17 cellular contexts compared by ENCODE assay signal in genomic region chr1:65319754-65320153, GRCh38. TPM values are rescaled to one million over a fixed set of nuclear protein-coding genes. Genes with fewer than 3 reads are reported as not detected.
A peak's percentile ranks its signal among the peaks of the same experiment; 100 is the strongest.
DNase-seq lines count a peak whose midpoint lies in the region; TF ChIP-seq lines count a peak whose summit lies in the region.
"Had no signal": no experiment of that assay in that cellular context is flagged by ENCODE, and none has a peak within 500 bp of the region (broad histone marks: within the 10 kb centered on the region; RNA-seq: fewer than 3 reads in every experiment).

No MANE protein-coding gene starts in this region.

- BruUV-seq in mammary epithelial cell (replicated peaks; lab: Mats Ljungman, UMichigan), result no TSS peak

- H3K27me3 Mint-ChIP-seq in glutamatergic neuron (ENCODE audit: unreplicated experiment), result peaks cover 6% of the 10 kb centered on the region
- H3K27me3 Mint-ChIP-seq: CD4-positive, CD25-positive, alpha-beta regulatory T cell had no signal

- H3K27ac Mint-ChIP-seq in glutamatergic neuron (ENCODE audit: unreplicated experiment), result peak overlapping the region; percentile 19
- H3K27ac Mint-ChIP-seq: CD4-positive, CD25-positive, alpha-beta regulatory T cell; CD8-positive, alpha-beta memory T cell; IgD-negative memory B cell had no signal

- no peak overlapping the region for H2AFZ ChIP-seq in mammary epithelial cell (ENCODE audit: low read depth, low read length)
- H2AFZ ChIP-seq: GM23248 had no signal

- peaks cover 10% of the 10 kb centered on the region for H3K36me3 Mint-ChIP-seq in glutamatergic neuron (ENCODE audit: unreplicated experiment)
- H3K36me3 Mint-ChIP-seq: CD4-positive, CD25-positive, alpha-beta regulatory T cell had no signal

- TF ChIP-seq CTCF in dorsolateral prefrontal cortex (IDR thresholded peaks at IDR 0.05 in 54 of 56, conservative IDR thresholded peaks at IDR 0.05 in 2 of 56; ENCODE audit: low read depth in 1 of 56, partially characterized antibody in 56 of 56) (no peak), glutamatergic neuron (IDR thresholded peaks at IDR 0.05; ENCODE audit: partially characterized antibody, unreplicated experiment) (no peak), ascending aorta (IDR thresholded peaks at IDR 0.05) (no peak), mammary epithelial cell (conservative IDR thresholded peaks at IDR 0.05 in 1 of 2, IDR thresholded peaks at IDR 0.05 in 1 of 2; ENCODE audit: extremely low read depth in 1 of 2, insufficient read depth in 1 of 2, low read depth in 1 of 2, low read length in 2 of 2) (no peak), RWPE1 (conservative IDR thresholded peaks at IDR 0.05; ENCODE audit: low read depth) (no peak)

- no peaks in the 10 kb centered on the region for H3K36me3 ChIP-seq in ascending aorta
- H3K36me3 ChIP-seq in mammary epithelial cell (ENCODE audit: insufficient read depth, low read length), result no peaks in the 10 kb centered on the region
- H3K36me3 ChIP-seq: BE2C had no signal

- no peak overlapping the region for H3K4me2 ChIP-seq in mammary epithelial cell (ENCODE audit: insufficient read depth, low read depth, low read length)

- in situ Hi-C loops in mammary epithelial cell (cut with MboI; ENCODE audit: low sequenced_read_pairs in 2 of 2), result no loop called here

- H3K9me3 ChIP-seq in ascending aorta, result peaks cover 0 to 4% of the 10 kb centered on the region in 2 donors
- no peaks in the 10 kb centered on the region for H3K9me3 ChIP-seq in mammary epithelial cell (replicated peaks; ENCODE audit: insufficient read depth, low read length)
- H3K9me3 ChIP-seq: BE2C had no signal

- peak overlapping the region in 1 of 59 donors; percentile 13 for H3K4me3 ChIP-seq in dorsolateral prefrontal cortex
- H3K4me3 ChIP-seq in ascending aorta, result no peak overlapping the region
- no peak overlapping the region for H3K4me3 ChIP-seq in mammary epithelial cell (replicated peaks in 1 of 3; ENCODE audit: insufficient read depth in 1 of 3, low read depth in 2 of 3, low read length in 3 of 3)
- H3K4me3 ChIP-seq: GM23248 had no signal

- H3K4me1 Mint-ChIP-seq in glutamatergic neuron (ENCODE audit: low read depth, unreplicated experiment), result peaks cover 33% of the 10 kb centered on the region
- H3K4me1 Mint-ChIP-seq: CD4-positive, CD25-positive, alpha-beta regulatory T cell; CD8-positive, alpha-beta memory T cell had no signal

- H3K27ac ChIP-seq in angular gyrus (ENCODE audit: low read depth, low read length) (peak overlapping the region; percentile 72), dorsolateral prefrontal cortex (peak overlapping the region in 57 of 59 donors; percentile 22 to 100 (median 84)), ascending aorta (no peak overlapping the region), mammary epithelial cell (ENCODE audit: insufficient read depth, low read depth, low read length) (no peak overlapping the region), RWPE1 (no peak overlapping the region)
- H3K27ac ChIP-seq: GM23248 had no signal

- POLR2A ChIA-PET in RWPE1 (lab: Yijun Ruan, JAX; ENCODE audit: low non-redundant PET), result no interaction called here

- dilution Hi-C loops in mammary epithelial cell (cut with HindIII; ENCODE audit: low sequenced_read_pairs), result loop anchor here (5.0 kb wide), 1 partner anchor 42 kb away; no protein-coding TSS in a partner anchor

- H3K79me2 ChIP-seq in mammary epithelial cell (ENCODE audit: insufficient read depth, low read length), result no peaks in the 10 kb centered on the region

- peak in 1 of 10 donors; percentile 19 for DNase-seq in dorsolateral prefrontal cortex
- no peak for DNase-seq in glutamatergic neuron
- DNase-seq in nucleus accumbens (lab: John Stamatoyannopoulos, UW), result no peak
- DNase-seq in ascending aorta (ENCODE audit: low spot score in 2 of 2), result no peak
- no peak for DNase-seq in mammary epithelial cell
- no peak for DNase-seq in RWPE1 (ENCODE audit: low spot score)
- DNase-seq: ACHN; CD4-positive, CD25-positive, alpha-beta regulatory T cell; CD8-positive, alpha-beta memory T cell; COR-L47; GDM1; GM23248; HCEC 1CT; KG1 had no signal

- intact Hi-C loops in dorsolateral prefrontal cortex (cut with DNase I), result loop anchor here in 1 of 2 donors (5.0 kb wide), 1 partner anchor 103 kb away; the partner anchor contains the start of genes LEPR and LEPROT
- intact Hi-C loops in ascending aorta (cut with DNase I), result no loop called here
- intact Hi-C loops in mammary epithelial cell (cut with micrococcal nuclease), result no loop called here

- 100% methylated on average over 1 of the region's 1 CpG for WGBS in mammary epithelial cell (ENCODE audit: low coverage, missing lambda C conversion rate)

- H3K27me3 ChIP-seq in dorsolateral prefrontal cortex, result no peaks in the 10 kb centered on the region
- no peaks in the 10 kb centered on the region for H3K27me3 ChIP-seq in ascending aorta
- H3K27me3 ChIP-seq in mammary epithelial cell (ENCODE audit: insufficient read depth, low read length), result no peaks in the 10 kb centered on the region
- H3K27me3 ChIP-seq: BE2C had no signal

- peaks cover 2% of the 10 kb centered on the region for H3K9me3 Mint-ChIP-seq in glutamatergic neuron (ENCODE audit: unreplicated experiment)

- H3K9ac ChIP-seq in mammary epithelial cell (ENCODE audit: insufficient read depth, low read length), result no peak overlapping the region
- H3K9ac ChIP-seq: GM23248 had no signal

- H4K20me1 ChIP-seq in mammary epithelial cell (ENCODE audit: insufficient read depth, low read length), result no peaks in the 10 kb centered on the region

- H3K4me1 ChIP-seq in ascending aorta (no peaks in the 10 kb centered on the region), mammary epithelial cell (ENCODE audit: insufficient read depth, low read length) (no peaks in the 10 kb centered on the region)

- CTCF ChIA-PET in mammary epithelial cell (lab: Charles Lee; ENCODE audit: low non-redundant PET), result no interaction called here
- CTCF ChIA-PET in RWPE1 (lab: Yijun Ruan, JAX), result no interaction called here

- H3K4me3 Mint-ChIP-seq in glutamatergic neuron (ENCODE audit: unreplicated experiment), result no peak overlapping the region
- H3K4me3 Mint-ChIP-seq: CD4-positive, CD25-positive, alpha-beta regulatory T cell; CD8-positive, alpha-beta memory T cell; IgD-negative memory B cell had no signal

RNA-seq across cellular contexts. Expression of gene DNAJC6, which starts 10.4 kb away (rescaled TPM):
- total RNA-seq in dorsolateral prefrontal cortex (100 to 1,000 TPM; 149 to 406 (median 315) TPM), glutamatergic neuron (ENCODE audit: unreplicated experiment) (54.6 TPM), ascending aorta (0.21 TPM), mammary epithelial cell (10 to 100 TPM in 1 of 2 donors, 1 to 10 TPM in 1; 6.6 to 28.5 TPM)
- 3.4 TPM for polyA plus RNA-seq in mammary epithelial cell
- polyA minus RNA-seq in mammary epithelial cell, result 36.5 TPM

Comparison
In these comparisons a context has a peak if more than half of its experiments do, and no peak if none do; other contexts are left out.
1. H3K27ac ChIP-seq: peak in angular gyrus (single experiment) and dorsolateral prefrontal cortex (57 of 59); none in ascending aorta (0 of 2), mammary epithelial cell (single experiment) and RWPE1 (single experiment).